8 cellular contexts compared by ENCODE assay signal in genomic region chr14:24058260-24058950, GRCh38. TPM values are rescaled to one million over a fixed set of nuclear protein-coding genes. Genes with fewer than 3 reads are reported as not detected.
A peak's percentile ranks its signal among the peaks of the same experiment; 100 is the strongest.
DNase-seq lines count a peak whose midpoint lies in the region; ATAC-seq and TF ChIP-seq lines count a peak whose summit lies in the region.

No MANE protein-coding gene starts in this region.

- in situ Hi-C loops in astrocyte of the cerebellum (cut with HindIII; ENCODE audit: low sequenced_read_pairs), result no loop called here

- DNase-seq in AG09309 (ENCODE audit: low read depth) (peak; percentile 32), GM10248 (ENCODE audit: extremely low spot score) (peak; percentile 70), HPDE6-E6E7 (ENCODE audit: extremely low spot score) (peak; percentile 74), OCI-M1 (lab: John Stamatoyannopoulos, UW) (peak; percentile 82), astrocyte of the cerebellum (ENCODE audit: low read depth) (peak; percentile 66), left ventricle myocardium superior (peak; percentile 58), retinal pigment epithelial cell (ENCODE audit: low read depth) (no peak)
- no peak for DNase-seq in stimulated activated CD8-positive, alpha-beta memory T cell treated with anti-CD3 and anti-CD28 coated beads, Interleukin-4, amount 100 ng/mL, for 48 hours

- POLR2A ChIA-PET in GM10248 (lab: Yijun Ruan, JAX), result interaction anchor here (0.8 kb wide), 1 partner anchor 51 kb away, joined by 3 read pairs; no protein-coding TSS in a partner anchor

- TF ChIP-seq CTCF in AG09309 (IDR thresholded peaks at IDR 0.05; ENCODE audit: control insufficient read depth, insufficient read depth, low read depth, low read length, missing control alignments) (peak; percentile 88), GM10248 (IDR thresholded peaks at IDR 0.05; ENCODE audit: control extremely low read depth, extremely low read depth, low read depth, missing control alignments) (peak; percentile 73), astrocyte of the cerebellum (IDR thresholded peaks at IDR 0.05; ENCODE audit: low read depth, low read length, missing control alignments) (peak; percentile 92), retinal pigment epithelial cell (conservative IDR thresholded peaks at IDR 0.05; ENCODE audit: low read depth, low read length) (peak; percentile 85)

- CTCF ChIA-PET in GM10248 (lab: Yijun Ruan, JAX), result interaction anchor here (0.8 to 9.5 kb wide), 26 partner anchors 8 to 274 kb away, joined by 3 to 118 read pairs (median 8); partner anchors contain the start of genes CIDEB, CPNE6, DCAF11 and DHRS1

- intact Hi-C loops in left ventricle myocardium superior (cut with micrococcal nuclease), result loop anchor here (2.0 kb wide), 1 partner anchor 50 kb away; no protein-coding TSS in a partner anchor

- ATAC-seq in left ventricle myocardium superior, result peak; percentile 86

- H3K4me3 ChIP-seq in AG09309 (ENCODE audit: control insufficient read depth, low read depth, low read length) (no peak overlapping the region), astrocyte of the cerebellum (ENCODE audit: low read depth, low read length) (no peak overlapping the region), retinal pigment epithelial cell (ENCODE audit: low read length) (no peak overlapping the region)

RNA-seq across cellular contexts. Expression of gene CARMIL3, which starts 6.6 kb away (rescaled TPM):
- total RNA-seq in left ventricle myocardium superior, result 0.12 TPM

RNA-seq across cellular contexts. Expression of gene CPNE6, which starts 13.0 kb away (rescaled TPM):
- not detected for total RNA-seq in left ventricle myocardium superior

RNA-seq across cellular contexts. Expression of gene PCK2, which starts 35.7 kb away (rescaled TPM):
- 3.0 TPM for total RNA-seq in left ventricle myocardium superior

RNA-seq across cellular contexts. Expression of gene DCAF11, which starts 56.2 kb away (rescaled TPM):
- 85.8 TPM for total RNA-seq in left ventricle myocardium superior

RNA-seq across cellular contexts. Expression of gene NRL, which starts 56.3 kb away (rescaled TPM):
- total RNA-seq in left ventricle myocardium superior, result 0.77 TPM

Comparison
In these comparisons a context has a peak if more than half of its experiments do, and no peak if none do; other contexts are left out.
1. DNase-seq: peak in AG09309 (single experiment), GM10248 (single experiment), HPDE6-E6E7 (single experiment), OCI-M1 (single experiment), astrocyte of the cerebellum (single experiment) and left ventricle myocardium superior (single experiment); none in retinal pigment epithelial cell (single experiment) and stimulated activated CD8-positive, alpha-beta memory T cell treated with anti-CD3 and anti-CD28 coated beads, Interleukin-4, amount 100 ng/mL, for 48 hours (single experiment).
2. Peak in every context shown above with its lines, with median percentiles within 50 percentile points of each other: CTCF ChIP-seq.